1 cellular context compared by ENCODE assay signal in the genomic region with DNA sequence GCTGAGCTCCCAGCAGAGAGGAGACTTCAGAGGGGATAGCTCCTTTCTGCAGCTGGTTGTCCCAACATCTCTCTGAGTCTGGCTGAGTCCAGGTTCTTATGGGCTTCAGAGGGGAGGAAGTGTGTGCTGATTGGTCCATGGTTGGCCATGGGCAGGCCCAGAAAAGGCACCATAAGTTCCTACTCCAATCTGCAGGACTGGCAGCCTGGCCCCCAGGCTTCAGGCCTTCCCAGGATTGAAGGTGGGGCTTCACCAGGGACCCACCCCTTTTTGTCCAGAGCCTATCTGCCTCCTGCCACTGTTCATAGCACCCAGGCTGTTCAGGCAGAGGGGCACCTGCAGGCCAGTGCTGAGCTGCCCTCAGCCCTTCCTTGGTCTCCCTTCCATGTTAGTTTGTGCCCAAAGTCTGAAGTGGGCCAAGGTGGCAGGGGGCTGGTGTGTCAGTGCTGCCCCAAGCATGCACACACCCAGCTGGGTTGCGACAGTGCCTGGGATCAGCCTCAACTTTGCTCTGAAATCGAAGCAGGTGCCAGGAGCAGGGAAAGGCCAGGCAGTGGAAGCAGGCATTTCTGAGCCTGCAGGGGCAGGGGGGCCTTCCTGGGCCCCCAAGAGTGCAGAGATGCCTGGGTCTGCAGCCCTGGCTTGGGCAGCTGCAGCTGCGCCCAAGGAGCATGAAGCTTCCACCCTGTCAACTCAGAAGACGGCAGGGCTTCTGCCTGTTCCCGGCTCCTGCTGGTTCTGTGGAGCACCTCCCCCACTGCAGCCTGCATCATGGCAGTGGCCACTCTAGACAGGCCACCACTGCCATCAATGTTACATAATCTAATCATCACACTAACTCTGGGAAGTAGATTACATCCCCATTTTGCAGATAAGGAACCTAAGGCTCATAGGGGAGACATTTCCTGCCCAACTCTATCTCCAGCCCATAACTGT.
TF ChIP-seq lines count a peak whose summit lies in the region.

No MANE protein-coding gene starts in this region.

TF ChIP-seq in HEK293, 187 proteins besides CTCF, POLR2A, EP300 and RAD21 (continued from another document):
- TF ChIP-seq, protein P1, sequence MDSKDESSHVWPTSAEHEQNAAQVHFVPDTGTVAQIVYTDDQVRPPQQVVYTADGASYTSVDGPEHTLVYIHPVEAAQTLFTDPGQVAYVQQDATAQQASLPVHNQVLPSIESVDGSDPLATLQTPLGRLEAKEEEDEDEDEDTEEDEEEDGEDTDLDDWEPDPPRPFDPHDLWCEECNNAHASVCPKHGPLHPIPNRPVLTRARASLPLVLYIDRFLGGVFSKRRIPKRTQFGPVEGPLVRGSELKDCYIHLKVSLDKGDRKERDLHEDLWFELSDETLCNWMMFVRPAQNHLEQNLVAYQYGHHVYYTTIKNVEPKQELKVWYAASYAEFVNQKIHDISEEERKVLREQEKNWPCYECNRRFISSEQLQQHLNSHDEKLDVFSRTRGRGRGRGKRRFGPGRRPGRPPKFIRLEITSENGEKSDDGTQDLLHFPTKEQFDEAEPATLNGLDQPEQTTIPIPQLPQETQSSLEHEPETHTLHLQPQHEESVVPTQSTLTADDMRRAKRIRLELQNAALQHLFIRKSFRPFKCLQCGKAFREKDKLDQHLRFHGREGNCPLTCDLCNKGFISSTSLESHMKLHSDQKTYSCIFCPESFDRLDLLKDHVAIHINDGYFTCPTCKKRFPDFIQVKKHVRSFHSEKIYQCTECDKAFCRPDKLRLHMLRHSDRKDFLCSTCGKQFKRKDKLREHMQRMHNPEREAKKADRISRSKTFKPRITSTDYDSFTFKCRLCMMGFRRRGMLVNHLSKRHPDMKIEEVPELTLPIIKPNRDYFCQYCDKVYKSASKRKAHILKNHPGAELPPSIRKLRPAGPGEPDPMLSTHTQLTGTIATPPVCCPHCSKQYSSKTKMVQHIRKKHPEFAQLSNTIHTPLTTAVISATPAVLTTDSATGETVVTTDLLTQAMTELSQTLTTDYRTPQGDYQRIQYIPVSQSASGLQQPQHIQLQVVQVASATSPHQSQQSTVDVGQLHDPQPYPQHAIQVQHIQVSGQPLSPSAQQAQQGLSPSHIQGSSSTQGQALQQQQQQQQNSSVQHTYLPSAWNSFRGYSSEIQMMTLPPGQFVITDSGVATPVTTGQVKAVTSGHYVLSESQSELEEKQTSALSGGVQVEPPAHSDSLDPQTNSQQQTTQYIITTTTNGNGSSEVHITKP (tag by site-specific recombination; IDR thresholded peaks at IDR 0.05), result 0 out of 2 replicates have a peak, but pooled peaks have one; percentile 10
